7 cellular contexts compared by ENCODE assay signal in the genomic region with DNA sequence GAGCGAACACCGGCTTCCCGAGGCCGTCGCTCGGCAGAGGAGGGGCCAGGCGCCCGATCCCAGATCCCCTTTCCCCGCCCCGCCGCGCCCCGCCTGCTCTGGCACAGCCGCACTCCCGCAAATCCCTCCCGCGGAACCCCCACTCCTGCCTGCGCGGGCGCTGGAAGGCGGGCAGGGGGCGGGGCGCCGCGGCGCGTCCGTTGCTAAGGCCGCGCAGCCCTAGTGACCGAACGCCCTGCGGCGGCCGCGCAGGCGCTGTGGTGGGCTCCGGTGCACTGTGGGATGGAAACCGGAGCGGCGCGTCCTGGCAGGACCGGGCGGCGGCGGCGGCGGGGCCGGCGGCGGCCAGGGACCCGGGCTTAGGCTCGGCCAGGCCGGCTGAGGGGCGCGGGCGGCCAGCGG.
DNase-seq lines count a peak whose midpoint lies in the region; ATAC-seq and TF ChIP-seq lines count a peak whose summit lies in the region.

A gene with protein sequence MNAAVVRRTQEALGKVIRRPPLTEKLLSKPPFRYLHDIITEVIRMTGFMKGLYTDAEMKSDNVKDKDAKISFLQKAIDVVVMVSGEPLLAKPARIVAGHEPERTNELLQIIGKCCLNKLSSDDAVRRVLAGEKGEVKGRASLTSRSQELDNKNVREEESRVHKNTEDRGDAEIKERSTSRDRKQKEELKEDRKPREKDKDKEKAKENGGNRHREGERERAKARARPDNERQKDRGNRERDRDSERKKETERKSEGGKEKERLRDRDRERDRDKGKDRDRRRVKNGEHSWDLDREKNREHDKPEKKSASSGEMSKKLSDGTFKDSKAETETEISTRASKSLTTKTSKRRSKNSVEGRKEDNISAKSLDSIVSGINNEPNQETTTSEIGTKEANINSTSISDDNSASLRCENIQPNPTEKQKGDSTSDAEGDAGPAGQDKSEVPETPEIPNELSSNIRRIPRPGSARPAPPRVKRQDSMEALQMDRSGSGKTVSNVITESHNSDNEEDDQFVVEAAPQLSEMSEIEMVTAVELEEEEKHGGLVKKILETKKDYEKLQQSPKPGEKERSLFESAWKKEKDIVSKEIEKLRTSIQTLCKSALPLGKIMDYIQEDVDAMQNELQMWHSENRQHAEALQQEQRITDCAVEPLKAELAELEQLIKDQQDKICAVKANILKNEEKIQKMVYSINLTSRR (plus strand): TSS at position 273 of the 402 bp plus-strand sequence. CDS start 145 bp downstream, outside the sequence.

- H3K27ac ChIP-seq in brain microvascular endothelial cell, result no peak within 1 kb of the TSS

- peak; percentile 23 for DNase-seq in NCI-H2081 treated with DMSO at 0.1 percent for 48 hours (lab: John Stamatoyannopoulos, UW)
- DNase-seq in UCSD-AML1 (lab: John Stamatoyannopoulos, UW; ENCODE audit: unreplicated experiment), result peak; percentile 86
- peak; percentile 81 for DNase-seq in brain microvascular endothelial cell
- peak; percentile 81 for DNase-seq in skeletal muscle cell (ENCODE audit: low read depth)

- no peak for TF ChIP-seq CTCF in brain microvascular endothelial cell (IDR thresholded peaks at IDR 0.05; ENCODE audit: low read depth, low read length, missing control alignments)

- ATAC-seq in GM18505 (IDR thresholded peaks at IDR 0.05; ENCODE audit: unreplicated experiment), result peak; percentile 96
- ATAC-seq in HG02973 (IDR thresholded peaks at IDR 0.05; ENCODE audit: unreplicated experiment), result peak; percentile 94

- TF ChIP-seq POLR2A in GM18505 (IDR thresholded peaks at IDR 0.05; ENCODE audit: borderline replicate concordance, extremely low read depth, insufficient read depth, insufficient read length), result peak; percentile 18

- in situ Hi-C loops in brain microvascular endothelial cell (cut with HindIII; ENCODE audit: low pct_ligation_motif_present, low sequenced_read_pairs), result no loop called here

- H3K27me3 ChIP-seq in brain microvascular endothelial cell (replicated peaks), result no peaks in the 10 kb centered on the region

- H3K4me3 ChIP-seq in brain microvascular endothelial cell (ENCODE audit: low read depth, low read length), result peak within 1 kb of the TSS; percentile 64
- H3K4me3 ChIP-seq in iPS-11a (ENCODE audit: low read depth, low read length), result peak within 1 kb of the TSS; percentile 69
- H3K4me3 ChIP-seq in skeletal muscle cell (ENCODE audit: low read depth, low read length), result peak within 1 kb of the TSS; percentile 59

- H3K36me3 ChIP-seq in brain microvascular endothelial cell (replicated peaks), result peaks cover 2% of the 10 kb centered on the region

Comparison
In these comparisons a context has a peak if more than half of its experiments do, and no peak if none do; other contexts are left out.
1. DNase-seq: peak in every context shown above with its lines; median percentile 86 in UCSD-AML1; 81 in brain microvascular endothelial cell; 81 in skeletal muscle cell; 23 in NCI-H2081 treated with DMSO at 0.1 percent for 48 hours.